In the genomic region with DNA sequence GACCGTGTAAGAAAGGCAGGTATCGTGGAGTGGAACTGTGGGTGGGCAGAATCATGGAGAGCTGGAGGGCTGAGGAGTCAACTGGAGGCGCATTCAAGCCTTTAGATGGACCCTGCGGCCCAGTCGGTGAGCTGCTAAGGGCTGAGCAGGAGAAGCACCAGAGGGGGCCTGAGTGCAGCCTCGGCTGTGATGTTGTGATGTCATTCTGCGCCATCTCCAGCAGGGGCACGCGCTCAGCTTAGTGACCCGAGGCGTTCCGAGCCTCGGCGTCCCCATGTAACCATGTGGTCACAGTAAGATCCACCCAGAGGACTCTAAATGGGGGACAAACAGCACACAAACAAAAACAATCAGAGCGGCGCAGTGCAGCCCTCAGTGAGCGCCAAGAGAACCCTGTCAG, we compare ENCODE assay signal across 16 cellular contexts.
DNase-seq lines count a peak whose midpoint lies in the region; ATAC-seq and TF ChIP-seq lines count a peak whose summit lies in the region.
"Had no signal": no experiment of that assay in that cellular context is flagged by ENCODE, and none has a peak within 500 bp of the region (broad histone marks: within the 10 kb centered on the region; RNA-seq: fewer than 3 reads in every experiment).

No MANE protein-coding gene starts in this region.

- H3K36me3 Mint-ChIP-seq in activated naive CD4-positive, alpha-beta T cell treated with anti-CD3 and anti-CD28 coated beads, Interleukin-2, amount 50 U/mL, for 72 hours: peaks cover 0 to 5% of the 10 kb centered on the region in 2 donors
- H3K36me3 Mint-ChIP-seq in WTC11: peaks cover 7% of the 10 kb centered on the region; the same call in 1 of the 2 replicates
- H3K36me3 Mint-ChIP-seq in memory B cell: peaks cover 8% of the 10 kb centered on the region

- POLR2A ChIA-PET in WTC11 (lab: Charles Lee): no interaction called here

- no peak for TF ChIP-seq CTCF in WTC11 (IDR thresholded peaks at IDR 0.05)
- TF ChIP-seq CTCF in testis (IDR thresholded peaks at IDR 0.05): no peak
- no peak for TF ChIP-seq CTCF in upper lobe of right lung (IDR thresholded peaks at IDR 0.05)

- no peaks in the 10 kb centered on the region for H3K27me3 Mint-ChIP-seq in WTC11 (ENCODE audit: low read depth)
- no peaks in the 10 kb centered on the region for H3K27me3 Mint-ChIP-seq in memory B cell

- no peaks in the 10 kb centered on the region for H3K9me3 Mint-ChIP-seq in activated naive CD4-positive, alpha-beta T cell treated with anti-CD3 and anti-CD28 coated beads, Interleukin-2, amount 50 U/mL, for 72 hours
- H3K9me3 Mint-ChIP-seq in WTC11 (no peaks in the 10 kb centered on the region), memory B cell (no peaks in the 10 kb centered on the region)

- DNase-seq in activated naive CD4-positive, alpha-beta T cell treated with anti-CD3 and anti-CD28 coated beads, Interleukin-2, amount 50 U/mL, for 72 hours (ENCODE audit: low spot score in 2 of 2): no peak
- no peak for DNase-seq in activated naive CD4-positive, alpha-beta T cell treated with anti-CD3 and anti-CD28 coated beads, Interleukin-2, amount 50 U/mL, for 16 hours
- peak; percentile 49 for DNase-seq in WTC11 (ENCODE audit: low spot score)
- no peak for DNase-seq in memory B cell (ENCODE audit: low spot score in 2 of 2)
- no peak for DNase-seq in testis
- no peak for DNase-seq in T1000 (lab: John Stamatoyannopoulos, UW)
- DNase-seq in upper lobe of right lung: no peak
- DNase-seq in amniotic stem cell (lab: John Stamatoyannopoulos, UW): no peak
- DNase-seq: activated CD4-positive, CD25-positive, alpha-beta regulatory T cell treated with anti-CD3 and anti-CD28 coated beads, Interleukin-2, amount 50 U/mL, for 72 hours; cortex of kidney; DMS53; NCI-H1092 treated with DMSO at 0.1 percent for 48 hours; NCI-H526 treated with DMSO at 0.1 percent for 48 hours; stimulated activated CD4-positive, alpha-beta T cell treated with anti-CD3 and anti-CD28 coated beads, Interleukin-4, amount 100 ng/mL, for 24 hours had no signal

- H3K27ac ChIP-seq in testis: peak overlapping the region; percentile 63 to 74
- H3K27ac ChIP-seq in upper lobe of right lung: no peak overlapping the region
- H3K27ac ChIP-seq: ovary had no signal

- H3K4me1 Mint-ChIP-seq in WTC11 (peaks cover 6% of the 10 kb centered on the region; the same call in 1 of the 2 replicates), memory B cell (peaks cover 7% of the 10 kb centered on the region)

- no peaks in the 10 kb centered on the region for H3K36me3 ChIP-seq in testis (ENCODE audit: low read depth, missing control alignments)
- peaks cover 47% of the 10 kb centered on the region for H3K36me3 ChIP-seq in upper lobe of right lung
- H3K36me3 ChIP-seq: ovary had no signal

- H3K27ac Mint-ChIP-seq in activated naive CD4-positive, alpha-beta T cell treated with anti-CD3 and anti-CD28 coated beads, Interleukin-2, amount 50 U/mL, for 72 hours: peak overlapping the region; percentile 10 to 34
- H3K27ac Mint-ChIP-seq in WTC11: peak overlapping the region; percentile 41; the same call in 1 of the 2 replicates
- H3K27ac Mint-ChIP-seq in memory B cell: peak overlapping the region; percentile 10

- no peak for ATAC-seq in activated naive CD4-positive, alpha-beta T cell treated with anti-CD3 and anti-CD28 coated beads, Interleukin-2, amount 50 U/mL, for 72 hours
- ATAC-seq in WTC11 (peak; percentile 81), memory B cell (ENCODE audit: low read depth) (no peak), upper lobe of right lung (no peak)
- ATAC-seq: left lung had no signal

- TF ChIP-seq POLR2A in testis (IDR thresholded peaks at IDR 0.05): no peak

- CTCF ChIA-PET in WTC11 (lab: Charles Lee): interaction anchor here (0.5 to 1.4 kb wide), 12 partner anchors 9 to 188 kb away, joined by 3 to 7 read pairs (median 4); partner anchors contain the start of gene VGLL4

- H3K27me3 ChIP-seq in testis: no peaks in the 10 kb centered on the region
- H3K27me3 ChIP-seq in upper lobe of right lung: no peaks in the 10 kb centered on the region
- H3K27me3 ChIP-seq: left lung, ovary had no signal

- H3K4me3 ChIP-seq in testis (no peak overlapping the region), upper lobe of right lung (no peak overlapping the region)
- H3K4me3 ChIP-seq: left lung, ovary had no signal

- peaks cover 21% of the 10 kb centered on the region for H3K4me1 ChIP-seq in testis
- peaks cover 21% of the 10 kb centered on the region for H3K4me1 ChIP-seq in upper lobe of right lung

- no peak overlapping the region for H3K4me3 Mint-ChIP-seq in WTC11
- H3K4me3 Mint-ChIP-seq in memory B cell: no peak overlapping the region

- WGBS in testis, 2 donors: 70% methylated on average over 17 of the region's 17 CpGs

- intact Hi-C loops in testis (cut with DNase I; ENCODE audit: low total_unique reads): no loop called here
- intact Hi-C loops in upper lobe of right lung (cut with DNase I): no loop called here

- H3K9me3 ChIP-seq in testis (no peaks in the 10 kb centered on the region), upper lobe of right lung (no peaks in the 10 kb centered on the region)
- H3K9me3 ChIP-seq: left lung, ovary had no signal

TF ChIP-seq in WTC11, 78 proteins besides CTCF, POLR2A, EP300 and RAD21:
- TF ChIP-seq ZNF512 (CRISPR knock-in tag; IDR thresholded peaks at IDR 0.05; ENCODE audit: borderline replicate concordance) (no peak), ATF1 (CRISPR knock-in tag; IDR thresholded peaks at IDR 0.05) (no peak), JAZF1 (CRISPR knock-in tag; IDR thresholded peaks at IDR 0.05) (no peak), NR2C2 (CRISPR knock-in tag; IDR thresholded peaks at IDR 0.05) (no peak), GRHL2 (CRISPR knock-in tag; IDR thresholded peaks at IDR 0.05; ENCODE audit: insufficient replicate concordance, severe bottlenecking) (no peak), ZNF416 (CRISPR knock-in tag; IDR thresholded peaks at IDR 0.05) (no peak), MLX (CRISPR knock-in tag; IDR thresholded peaks at IDR 0.05) (no peak), ZNF263 (CRISPR knock-in tag; IDR thresholded peaks at IDR 0.05; ENCODE audit: low read depth) (no peak), CBFB (CRISPR knock-in tag; IDR thresholded peaks at IDR 0.05; ENCODE audit: low read depth) (no peak), ZNF671 (CRISPR knock-in tag; IDR thresholded peaks at IDR 0.05) (no peak), PRDM15 (CRISPR knock-in tag; IDR thresholded peaks at IDR 0.05) (no peak), IRF2 (CRISPR knock-in tag; IDR thresholded peaks at IDR 0.05; ENCODE audit: borderline replicate concordance, low read depth) (no peak), EMX1 (CRISPR knock-in tag; IDR thresholded peaks at IDR 0.05) (no peak)
- TF ChIP-seq, protein P1, sequence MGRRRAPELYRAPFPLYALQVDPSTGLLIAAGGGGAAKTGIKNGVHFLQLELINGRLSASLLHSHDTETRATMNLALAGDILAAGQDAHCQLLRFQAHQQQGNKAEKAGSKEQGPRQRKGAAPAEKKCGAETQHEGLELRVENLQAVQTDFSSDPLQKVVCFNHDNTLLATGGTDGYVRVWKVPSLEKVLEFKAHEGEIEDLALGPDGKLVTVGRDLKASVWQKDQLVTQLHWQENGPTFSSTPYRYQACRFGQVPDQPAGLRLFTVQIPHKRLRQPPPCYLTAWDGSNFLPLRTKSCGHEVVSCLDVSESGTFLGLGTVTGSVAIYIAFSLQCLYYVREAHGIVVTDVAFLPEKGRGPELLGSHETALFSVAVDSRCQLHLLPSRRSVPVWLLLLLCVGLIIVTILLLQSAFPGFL (CRISPR knock-in tag; IDR thresholded peaks at IDR 0.05; ENCODE audit: borderline replicate concordance): no peak
